Comparison of ENCODE assay signal across 11 cellular contexts in the genomic region with DNA sequence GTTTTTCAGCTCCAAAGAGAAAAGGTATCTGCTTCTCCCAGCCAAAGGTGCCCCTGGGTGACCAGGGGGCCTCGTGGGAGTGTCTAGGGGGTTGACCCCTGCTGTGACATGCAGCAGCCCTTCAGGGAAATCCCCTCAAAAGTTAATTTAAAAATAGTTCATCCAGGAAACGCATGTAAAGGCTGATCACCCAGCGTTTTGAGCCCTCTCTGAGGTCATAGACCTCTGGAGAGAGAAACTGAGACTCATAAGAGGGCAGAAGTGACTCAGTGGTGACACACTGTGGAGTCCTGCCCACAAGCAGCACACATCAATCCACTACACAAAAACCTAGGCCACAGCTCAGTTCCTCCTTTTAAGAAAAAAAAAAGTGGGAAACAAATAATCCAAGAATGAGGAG. TPM values are rescaled to one million over a fixed set of nuclear protein-coding genes. Genes with fewer than 3 reads are reported as not detected.
A peak's percentile ranks its signal among the peaks of the same experiment; 100 is the strongest.
DNase-seq lines count a peak whose midpoint lies in the region; ATAC-seq and TF ChIP-seq lines count a peak whose summit lies in the region.
"Had no signal": no experiment of that assay in that cellular context is flagged by ENCODE, and none has a peak within 500 bp of the region (broad histone marks: within the 10 kb centered on the region; RNA-seq: fewer than 3 reads in every experiment).

No MANE protein-coding gene starts in this region.

- H3K4me3 Mint-ChIP-seq in CD8-positive, alpha-beta T cell: no peak overlapping the region
- H3K4me3 Mint-ChIP-seq in activated CD4-positive, alpha-beta T cell treated with anti-CD3 and anti-CD28 coated beads, Interleukin-2, amount 10 ng/mL, durations not matched to agents 24 days and 14 days: no peak overlapping the region
- no peak overlapping the region for H3K4me3 Mint-ChIP-seq in memory B cell

- in situ Hi-C loops in brain microvascular endothelial cell (cut with HindIII; ENCODE audit: low pct_ligation_motif_present, low sequenced_read_pairs): no loop called here

- no peak overlapping the region for H3K4me3 ChIP-seq in CD8-positive, alpha-beta T cell (ENCODE audit: low read depth, low read length)
- H3K4me3 ChIP-seq in lower lobe of right lung (no peak overlapping the region), SJCRH30 (no peak overlapping the region), brain microvascular endothelial cell (ENCODE audit: low read depth, low read length) (no peak overlapping the region)

- H3K36me3 ChIP-seq in CD8-positive, alpha-beta T cell (ENCODE audit: insufficient read depth, low read length): no peaks in the 10 kb centered on the region
- H3K36me3 ChIP-seq in lower lobe of right lung: no peaks in the 10 kb centered on the region
- H3K36me3 ChIP-seq in SJCRH30: no peaks in the 10 kb centered on the region
- H3K36me3 ChIP-seq in brain microvascular endothelial cell (replicated peaks): no peaks in the 10 kb centered on the region

- H3K27me3 Mint-ChIP-seq in CD8-positive, alpha-beta T cell (ENCODE audit: low read depth): no peaks in the 10 kb centered on the region
- peaks cover 6% of the 10 kb centered on the region for H3K27me3 Mint-ChIP-seq in activated CD4-positive, alpha-beta T cell treated with anti-CD3 and anti-CD28 coated beads, Interleukin-2, amount 10 ng/mL, durations not matched to agents 24 days and 14 days
- peaks cover 2% of the 10 kb centered on the region for H3K27me3 Mint-ChIP-seq in memory B cell

- CTCF ChIA-PET in CD8-positive, alpha-beta T cell (lab: Charles Lee): interaction anchor here (1.3 kb wide), 1 partner anchor 53 kb away, joined by 5 read pairs; no protein-coding TSS in a partner anchor

- H3K9me3 Mint-ChIP-seq in CD8-positive, alpha-beta T cell: no peaks in the 10 kb centered on the region
- peaks cover 36% of the 10 kb centered on the region for H3K9me3 Mint-ChIP-seq in activated CD4-positive, alpha-beta T cell treated with anti-CD3 and anti-CD28 coated beads, Interleukin-2, amount 10 ng/mL, durations not matched to agents 24 days and 14 days
- peaks cover 2% of the 10 kb centered on the region for H3K9me3 Mint-ChIP-seq in memory B cell

- H3K27ac ChIP-seq in CD8-positive, alpha-beta T cell (ENCODE audit: low read depth, low read length): no peak overlapping the region
- H3K27ac ChIP-seq in lower lobe of right lung: no peak overlapping the region
- no peak overlapping the region for H3K27ac ChIP-seq in SJCRH30
- H3K27ac ChIP-seq in brain microvascular endothelial cell: no peak overlapping the region
- H3K27ac ChIP-seq: C4-2B had no signal

- no peak for TF ChIP-seq CTCF in CD8-positive, alpha-beta T cell (IDR thresholded peaks at IDR 0.05)
- TF ChIP-seq CTCF in lower lobe of right lung (IDR thresholded peaks at IDR 0.05) (no peak), brain microvascular endothelial cell (IDR thresholded peaks at IDR 0.05; ENCODE audit: low read depth, low read length, missing control alignments) (no peak)

- H3K9me3 ChIP-seq in CD8-positive, alpha-beta T cell (ENCODE audit: low read length): no peaks in the 10 kb centered on the region
- H3K9me3 ChIP-seq in lower lobe of right lung (no peaks in the 10 kb centered on the region), SJCRH30 (replicated peaks) (peaks cover 1% of the 10 kb centered on the region; the same call in 1 of the 2 replicates)

- no peaks in the 10 kb centered on the region for H3K27me3 ChIP-seq in CD8-positive, alpha-beta T cell (ENCODE audit: insufficient read depth, low read length)
- H3K27me3 ChIP-seq in lower lobe of right lung (ENCODE audit: low read depth) (no peaks in the 10 kb centered on the region), SJCRH30 (no peaks in the 10 kb centered on the region), brain microvascular endothelial cell (replicated peaks) (no peaks in the 10 kb centered on the region)

- POLR2A ChIA-PET in CD8-positive, alpha-beta T cell (lab: Charles Lee): interaction anchor here (1.1 kb wide), 1 partner anchor 25 kb away, joined by 3 read pairs; no protein-coding TSS in a partner anchor

- intact Hi-C loops in CD8-positive, alpha-beta T cell (cut with DNase I, micrococcal nuclease): no loop called here
- intact Hi-C loops in activated CD4-positive, alpha-beta T cell treated with anti-CD3 and anti-CD28 coated beads, Interleukin-2, amount 10 ng/mL, durations not matched to agents 24 days and 14 days (cut with micrococcal nuclease): loop anchor here (2.0 kb wide), 1 partner anchor 16 kb away; no protein-coding TSS in a partner anchor
- intact Hi-C loops in lower lobe of right lung (cut with DNase I): no loop called here

- peak in 1 of 7 experiments; percentile 11 for DNase-seq in CD8-positive, alpha-beta T cell
- DNase-seq in activated CD4-positive, alpha-beta T cell treated with anti-CD3 and anti-CD28 coated beads, Interleukin-2, amount 10 ng/mL, durations not matched to agents 24 days and 14 days: peak; percentile 67
- DNase-seq in memory B cell (ENCODE audit: low spot score in 2 of 2) (peak in 1 of 2 donors; percentile 11), NCI-H2081 treated with DMSO at 0.1 percent for 48 hours (lab: John Stamatoyannopoulos, UW) (no peak), lower lobe of right lung (no peak), SJCRH30 (no peak), brain microvascular endothelial cell (no peak)
- DNase-seq: hippocampal formation had no signal

- peaks cover 7% of the 10 kb centered on the region for H3K4me1 ChIP-seq in CD8-positive, alpha-beta T cell (ENCODE audit: insufficient read depth, low read length)
- H3K4me1 ChIP-seq in lower lobe of right lung: no peaks in the 10 kb centered on the region
- no peaks in the 10 kb centered on the region for H3K4me1 ChIP-seq in SJCRH30

- peaks cover 13% of the 10 kb centered on the region for H3K4me1 Mint-ChIP-seq in CD8-positive, alpha-beta T cell (ENCODE audit: low read depth)
- H3K4me1 Mint-ChIP-seq in activated CD4-positive, alpha-beta T cell treated with anti-CD3 and anti-CD28 coated beads, Interleukin-2, amount 10 ng/mL, durations not matched to agents 24 days and 14 days: peaks cover 12% of the 10 kb centered on the region
- H3K4me1 Mint-ChIP-seq in memory B cell: peaks cover 18% of the 10 kb centered on the region

- H3K36me3 Mint-ChIP-seq in CD8-positive, alpha-beta T cell: no peaks in the 10 kb centered on the region
- no peaks in the 10 kb centered on the region for H3K36me3 Mint-ChIP-seq in activated CD4-positive, alpha-beta T cell treated with anti-CD3 and anti-CD28 coated beads, Interleukin-2, amount 10 ng/mL, durations not matched to agents 24 days and 14 days (ENCODE audit: low read depth)
- no peaks in the 10 kb centered on the region for H3K36me3 Mint-ChIP-seq in memory B cell

- no peak overlapping the region for H3K27ac Mint-ChIP-seq in CD8-positive, alpha-beta T cell
- H3K27ac Mint-ChIP-seq in activated CD4-positive, alpha-beta T cell treated with anti-CD3 and anti-CD28 coated beads, Interleukin-2, amount 10 ng/mL, durations not matched to agents 24 days and 14 days: peak overlapping the region; percentile 81
- peak overlapping the region; percentile 75 for H3K27ac Mint-ChIP-seq in memory B cell

- ATAC-seq in CD8-positive, alpha-beta T cell: peak; percentile 57
- ATAC-seq in GM21529 (IDR thresholded peaks at IDR 0.05; ENCODE audit: unreplicated experiment) (peak; percentile 56), memory B cell (ENCODE audit: low read depth) (peak; percentile 86), lower lobe of right lung (no peak)

RNA-seq across cellular contexts. Expression of a gene that starts 11.9 kb away (rescaled TPM):
- total RNA-seq in CD8-positive, alpha-beta T cell: 1 to 10 TPM in 1 of 2 experiments, under 1 TPM in 1; 0.81 to 1.1 TPM
- 0.52 and 1.2 TPM in 2 replicates for total RNA-seq in activated CD4-positive, alpha-beta T cell treated with anti-CD3 and anti-CD28 coated beads, Interleukin-2, amount 10 ng/mL, durations not matched to agents 24 days and 14 days
- total RNA-seq in lower lobe of right lung: not detected
- not detected in 2 replicates for total RNA-seq in SJCRH30 (2014; rRNA removed; shearing (Covaris generic))
- total RNA-seq: dermis microvascular lymphatic vessel endothelial cell had no signal

RNA-seq across cellular contexts. Expression of a gene that starts 20.4 kb away (rescaled TPM):
- total RNA-seq in CD8-positive, alpha-beta T cell: 1 to 10 TPM; 2.9 to 3.0 TPM
- 1.0 and 1.2 TPM in 2 replicates for total RNA-seq in activated CD4-positive, alpha-beta T cell treated with anti-CD3 and anti-CD28 coated beads, Interleukin-2, amount 10 ng/mL, durations not matched to agents 24 days and 14 days
- not detected for total RNA-seq in lower lobe of right lung
- total RNA-seq in SJCRH30 (2014; rRNA removed; shearing (Covaris generic)): 6.8 and 7.5 TPM in 2 replicates

RNA-seq across cellular contexts. Expression of a gene that starts 54.1 kb away (rescaled TPM):
- total RNA-seq in CD8-positive, alpha-beta T cell: 10 to 100 TPM; 41.6 to 46.4 TPM
- 34.2 and 40.4 TPM in 2 replicates for total RNA-seq in activated CD4-positive, alpha-beta T cell treated with anti-CD3 and anti-CD28 coated beads, Interleukin-2, amount 10 ng/mL, durations not matched to agents 24 days and 14 days
- total RNA-seq in lower lobe of right lung: 29.4 TPM
- total RNA-seq in SJCRH30 (2014; rRNA removed; shearing (Covaris generic)): 4.3 and 5.1 TPM in 2 replicates

Comparison
In these comparisons a context has a peak if more than half of its experiments do, and no peak if none do; other contexts are left out.
1. ATAC-seq: peak in CD8-positive, alpha-beta T cell (single experiment), GM21529 (single experiment) and memory B cell (single experiment); none in lower lobe of right lung (0 of 2).